In the genomic region with DNA sequence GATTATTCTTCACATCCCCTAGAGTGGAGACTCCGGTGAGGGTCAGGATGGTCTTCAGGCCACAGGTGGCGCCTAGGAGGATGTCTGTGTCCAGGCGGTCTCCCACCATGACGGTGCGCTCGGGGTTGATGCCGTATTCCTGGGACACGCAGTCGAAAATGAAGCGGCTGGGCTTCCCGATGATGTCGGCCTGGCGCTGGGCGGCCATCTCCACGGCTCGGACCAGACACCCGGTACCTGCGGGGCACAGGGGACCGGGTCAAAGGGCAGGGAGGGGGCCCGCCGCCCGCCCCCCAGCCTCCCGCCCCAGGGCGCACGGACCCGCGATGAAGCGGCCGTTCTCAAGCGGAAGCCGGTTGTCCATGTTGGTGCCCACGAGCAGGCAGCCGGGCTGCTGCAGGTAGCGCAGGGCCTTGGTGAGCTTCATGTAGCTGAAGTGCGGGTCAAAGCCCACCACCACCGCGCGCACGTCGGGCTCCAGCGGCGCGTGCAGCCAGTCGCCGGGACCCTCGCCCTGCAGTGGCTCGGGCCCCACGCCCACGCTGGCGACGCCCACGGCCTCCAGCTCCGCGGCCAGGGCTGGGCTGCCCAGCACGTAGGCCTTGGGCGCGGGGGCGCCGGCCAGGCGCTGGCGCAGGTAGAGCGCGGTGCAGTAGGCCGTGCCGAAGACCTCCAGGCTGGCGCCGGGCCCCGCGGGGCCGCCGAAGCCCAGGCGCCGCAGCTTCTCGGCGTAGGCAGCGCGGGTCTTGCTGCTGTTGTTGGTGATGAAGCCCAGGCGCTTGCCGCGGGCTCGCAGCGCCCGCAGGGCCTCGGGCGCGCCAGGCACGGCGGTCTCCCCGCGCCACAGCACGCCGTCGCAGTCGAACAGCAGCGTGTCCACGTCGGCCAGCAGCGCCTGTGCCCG, we compare ENCODE assay signal across 8 cellular contexts. TPM values are rescaled to one million over a fixed set of nuclear protein-coding genes. Genes with fewer than 3 reads are reported as not detected.
DNase-seq lines count a peak whose midpoint lies in the region; ATAC-seq, FAIRE-seq and TF ChIP-seq lines count a peak whose summit lies in the region.

No MANE protein-coding gene starts in this region.

- TF ChIP-seq CTCF in left ventricle myocardium inferior (IDR thresholded peaks at IDR 0.05; ENCODE audit: borderline replicate concordance), result no peak
- no peak for TF ChIP-seq CTCF in HL-60 (IDR thresholded peaks at IDR 0.05; ENCODE audit: insufficient read depth, low read length)
- TF ChIP-seq CTCF in GM12878 (IDR thresholded peaks at IDR 0.05 in 2 of 3, conservative IDR thresholded peaks at IDR 0.05 in 1 of 3; ENCODE audit: control insufficient read depth in 2 of 3, extremely low read depth in 1 of 3, insufficient read depth in 1 of 3, low read depth in 3 of 3, low read length in 3 of 3), result no peak

- peaks cover 52% of the 10 kb centered on the region for H3K4me1 ChIP-seq in left ventricle myocardium inferior
- H3K4me1 ChIP-seq in GM12878 (ENCODE audit: control insufficient read depth, insufficient read depth, low read length), result no peaks in the 10 kb centered on the region
- peaks cover 34% of the 10 kb centered on the region for H3K4me1 ChIP-seq in mesenchymal stem cell (ENCODE audit: control insufficient read depth, insufficient read depth, low read depth, low read length)

- in situ Hi-C loops in GM12878 (cut with MboI), result no loop called here

- H3K14ac ChIP-seq in mesenchymal stem cell (ENCODE audit: low read length in 2 of 2), result peak overlapping the region in 1 of 2 experiments; percentile 94

- peak overlapping the region; percentile 73 to 95 for H3K18ac ChIP-seq in mesenchymal stem cell (ENCODE audit: low read depth in 1 of 2, low read length in 2 of 2)

- no peaks in the 10 kb centered on the region for H3K9me3 ChIP-seq in left ventricle myocardium inferior (replicated peaks)
- no peaks in the 10 kb centered on the region for H3K9me3 ChIP-seq in GM12878 (replicated peaks; ENCODE audit: control insufficient read depth, insufficient read depth, low read length)
- H3K9me3 ChIP-seq in mesenchymal stem cell (ENCODE audit: control insufficient read depth, low read length), result no peaks in the 10 kb centered on the region

- peak overlapping the region; percentile 14 for H4K8ac ChIP-seq in mesenchymal stem cell (ENCODE audit: low read length)

- peaks cover 16% of the 10 kb centered on the region for H3K79me2 ChIP-seq in GM12878 (ENCODE audit: control insufficient read depth, insufficient read depth, low read length)

- no peak for ATAC-seq in left ventricle myocardium superior
- ATAC-seq in GM12878, result no peak

- TF ChIP-seq POLR2A in GM12878 (IDR thresholded peaks at IDR 0.05; ENCODE audit: low read depth, low read length), result peak; percentile 68

- TF ChIP-seq EP300 in GM12878 (IDR thresholded peaks at IDR 0.05; ENCODE audit: borderline replicate concordance in 1 of 2, control insufficient read depth in 1 of 2, low read depth in 2 of 2, low read length in 2 of 2), result no peak

- H3K36me3 ChIP-seq in left ventricle myocardium inferior (peaks cover 7% of the 10 kb centered on the region), GM12878 (ENCODE audit: control insufficient read depth in 2 of 2, insufficient read depth in 2 of 2, low read length in 1 of 2) (peaks cover 3 to 6% of the 10 kb centered on the region in 2 experiments; a peak in 3 of 4 replicates), mesenchymal stem cell (ENCODE audit: control insufficient read depth in 1 of 2, insufficient read depth in 2 of 2, low read depth in 1 of 2, low read length in 2 of 2) (peaks cover 11 to 34% of the 10 kb centered on the region in 2 experiments)

- peak overlapping the region; percentile 50 to 85 for H3K4ac ChIP-seq in mesenchymal stem cell (ENCODE audit: low read depth in 1 of 2, low read length in 2 of 2)

- DNase-seq in left ventricle myocardium inferior (no peak), left ventricle myocardium superior (no peak), HL-60 (ENCODE audit: low read depth in 1 of 2, low spot score in 1 of 2) (peak in 1 of 2 experiments; percentile 65), GM12878 (ENCODE audit: low read depth, low spot score) (no peak), mesenchymal stem cell (no peak), GM19238 (ENCODE audit: insufficient read length, low spot score) (no peak), NCI-H2029 treated with DMSO at 0.1 percent for 48 hours (lab: John Stamatoyannopoulos, UW) (no peak), NCI-H2171 treated with DMSO at 0.1 percent for 48 hours (lab: John Stamatoyannopoulos, UW) (no peak)

- H3K9ac ChIP-seq in GM12878 (ENCODE audit: control insufficient read depth, insufficient read depth, low read length) (peak overlapping the region; percentile 82), mesenchymal stem cell (ENCODE audit: low read length) (peak overlapping the region; percentile 86)

- peaks cover 17% of the 10 kb centered on the region for H3K79me1 ChIP-seq in mesenchymal stem cell (replicated peaks; ENCODE audit: low read length, poor library complexity, severe bottlenecking)

- CTCF ChIA-PET in GM12878 (lab: Yijun Ruan, JAX), result interaction anchor here (1.0 to 1.5 kb wide), 2 partner anchors 9 to 19 kb away, joined by 3 to 6 read pairs; a partner anchor contains a TSS

- H2AK5ac ChIP-seq in mesenchymal stem cell (ENCODE audit: low read length, severe bottlenecking), result no peak overlapping the region

- H3K4me3 ChIP-seq in left ventricle myocardium inferior (peak overlapping the region; percentile 95), HL-60 (replicated peaks; ENCODE audit: insufficient read depth, low read length) (peak overlapping the region; percentile 87), GM12878 (peak overlapping the region; percentile 80), mesenchymal stem cell (ENCODE audit: insufficient read depth in 1 of 2, low read depth in 1 of 2, low read length in 2 of 2) (peak overlapping the region; percentile 81 to 91)

- peak overlapping the region; percentile 54 for H2BK120ac ChIP-seq in mesenchymal stem cell (ENCODE audit: low read depth, low read length)

- H3K27ac ChIP-seq in left ventricle myocardium inferior (replicated peaks), result peak overlapping the region; percentile 93
- peak overlapping the region; percentile 60 for H3K27ac ChIP-seq in HL-60 (replicated peaks)
- peak overlapping the region; percentile 65 for H3K27ac ChIP-seq in GM12878 (ENCODE audit: control insufficient read depth, insufficient read depth)
- no peak overlapping the region for H3K27ac ChIP-seq in mesenchymal stem cell (ENCODE audit: low read length, poor library complexity, severe bottlenecking)

- no peaks in the 10 kb centered on the region for H4K20me1 ChIP-seq in GM12878 (ENCODE audit: control insufficient read depth, insufficient read depth)

- peak overlapping the region; percentile 75 for H2BK15ac ChIP-seq in mesenchymal stem cell (ENCODE audit: low read depth, poor library complexity, severe bottlenecking)

- WGBS in GM12878 (ENCODE audit: insufficient coverage, insufficient replicate concordance, low lambda C conversion rate, missing lambda C conversion rate), result 2% methylated on average over 80 of the region's 99 CpGs
- 1% methylated on average over 71 of the region's 99 CpGs for WGBS in mesenchymal stem cell

- peak overlapping the region in 1 of 2 experiments; percentile 91 for H3K23ac ChIP-seq in mesenchymal stem cell (ENCODE audit: low read length in 2 of 2)

- H4K91ac ChIP-seq in mesenchymal stem cell (ENCODE audit: low read length), result peak overlapping the region; percentile 79

- TF ChIP-seq RAD21 in GM12878 (IDR thresholded peaks at IDR 0.05; ENCODE audit: insufficient read depth, low read depth, low read length), result no peak

- no peak overlapping the region for H2BK5ac ChIP-seq in mesenchymal stem cell (ENCODE audit: low read depth, low read length, poor library complexity, severe bottlenecking)

- FAIRE-seq in GM12878 (lab: Jason Lieb, UNC), result no peak

- H3K27me3 ChIP-seq in left ventricle myocardium inferior (ENCODE audit: low read depth), result no peaks in the 10 kb centered on the region
- no peaks in the 10 kb centered on the region for H3K27me3 ChIP-seq in HL-60 (ENCODE audit: insufficient read depth, poor library complexity, severe bottlenecking)
- no peaks in the 10 kb centered on the region for H3K27me3 ChIP-seq in GM12878 (replicated peaks in 1 of 2; ENCODE audit: control insufficient read depth in 2 of 2, insufficient read depth in 2 of 2, low read length in 1 of 2)
- no peaks in the 10 kb centered on the region for H3K27me3 ChIP-seq in mesenchymal stem cell (ENCODE audit: control insufficient read depth in 1 of 2, insufficient read depth in 1 of 2, low read length in 2 of 2)

- SMC1A ChIA-PET in GM12878 (lab: Charles Lee; ENCODE audit: uncharacterized antibody, unreplicated experiment), result interaction anchor here (0.7 to 1.0 kb wide), 2 partner anchors 9 to 59 kb away, joined by 3 to 4 read pairs; a partner anchor contains a TSS

- BruUV-seq in GM12878 (replicated peaks; lab: Mats Ljungman, UMichigan), result no TSS peak

- H2BK12ac ChIP-seq in mesenchymal stem cell (ENCODE audit: low read length in 2 of 2), result peak overlapping the region in 1 of 2 experiments; percentile 80

- POLR2A ChIA-PET in GM12878 (lab: Charles Lee), result interaction anchor here (0.5 to 1.7 kb wide), 9 partner anchors 8 to 389 kb away, joined by 3 to 11 read pairs (median 5); a partner anchor contains a TSS

- RAD21 ChIA-PET in GM12878 (lab: Charles Lee; ENCODE audit: unreplicated experiment), result interaction anchor here (0.8 to 1.3 kb wide), 5 partner anchors 8 to 216 kb away, joined by 3 to 7 read pairs (median 4); a partner anchor contains a TSS

- intact Hi-C loops in left ventricle myocardium inferior (cut with micrococcal nuclease), result no loop called here
- intact Hi-C loops in left ventricle myocardium superior (cut with micrococcal nuclease), result no loop called here
- intact Hi-C loops in GM12878 (cut with micrococcal nuclease; ENCODE audit: unreplicated experiment), result no loop called here

- H3K4me2 ChIP-seq in GM12878 (ENCODE audit: control insufficient read depth, insufficient read depth), result peak overlapping the region; percentile 75; the same call in 1 of the 2 replicates
- H3K4me2 ChIP-seq in mesenchymal stem cell (ENCODE audit: low read length, poor library complexity, severe bottlenecking), result peak overlapping the region; percentile 95

- peak overlapping the region; percentile 76 for H2AFZ ChIP-seq in GM12878 (ENCODE audit: control insufficient read depth, low read depth, low read length)
- peak overlapping the region; percentile 39 for H2AFZ ChIP-seq in mesenchymal stem cell (ENCODE audit: low read depth, low read length)

RNA-seq across cellular contexts. Expression of a gene that starts 0.6 kb away (rescaled TPM):
- total RNA-seq in left ventricle myocardium inferior, result 34.1 TPM
- total RNA-seq in left ventricle myocardium superior, result 42.4 TPM
- total RNA-seq in GM12878 (2013; cell fraction: nucleolus; rRNA removed), result 13.3 and 13.5 TPM in 2 replicates
- total RNA-seq in GM12878 (2014; rRNA removed), result 22.4 and 25.4 TPM in 2 replicates
- total RNA-seq in GM12878 (2014; rRNA removed; fragmentation: Illumina TruSeq; extraction: Trizol), result 9.4 and 10.8 TPM in 2 replicates
- total RNA-seq in GM12878 (2021), result 25.7 and 26.1 TPM in 2 replicates
- 2.5 TPM for polyA plus RNA-seq in GM12878 (2011; ENCODE audit: low read depth)
- 4.1 and 6.4 TPM in 2 replicates for polyA plus RNA-seq in GM12878 (2011; rRNA removed)
- polyA plus RNA-seq in GM12878 (2011; cell fraction: cytosol; rRNA removed), result 7.4 and 14.2 TPM in 2 replicates
- 26.4 and 33.0 TPM in 2 replicates for polyA plus RNA-seq in GM12878 (2011; cell fraction: nucleus; rRNA removed)
- polyA plus RNA-seq in GM12878 (2012), result 7.3 and 9.3 TPM in 2 replicates
- 2.2 and 5.6 TPM in 2 replicates for polyA plus RNA-seq in GM12878 (2014; fragmentation: Illumina TruSeq; extraction: Trizol)
- polyA plus RNA-seq in GM12878 (2014; fragmentation: Nextera tagmentation; extraction: Ambion mirVana), result 1 to 10 TPM in 1 of 2 experiments, under 1 TPM in 1; 0.42 to 5.0 TPM
- polyA plus RNA-seq in GM12878 (2014; rRNA removed), result 28.0 and 34.9 TPM in 2 replicates
- polyA plus RNA-seq in GM12878 (2016; fragmentation: Nextera tagmentation; extraction: Ambion mirVana), result 10 to 100 TPM; 13.4 to 25.4 TPM
- polyA minus RNA-seq in GM12878 (2011; rRNA and poly(A)+ RNA removed), result 3.1 and 5.9 TPM in 2 replicates
- polyA minus RNA-seq in GM12878 (2011; cell fraction: cytosol; rRNA and poly(A)+ RNA removed), result 4.1 and 5.5 TPM in 2 replicates
- polyA minus RNA-seq in GM12878 (2011; cell fraction: nucleus; rRNA and poly(A)+ RNA removed), result 9.1 and 16.8 TPM in 2 replicates
- polyA plus RNA-seq in mesenchymal stem cell (2013, experiment 1 of 2), result 22.1 TPM
- 22.2 TPM for polyA plus RNA-seq in mesenchymal stem cell (2013, experiment 2 of 2)

RNA-seq across cellular contexts. Expression of a gene that starts 3.4 kb away (rescaled TPM):
- total RNA-seq in left ventricle myocardium inferior, result 10.9 TPM
- total RNA-seq in left ventricle myocardium superior, result 10.0 TPM
- 4.3 and 6.3 TPM in 2 replicates for total RNA-seq in GM12878 (2013; cell fraction: nucleolus; rRNA removed)
- total RNA-seq in GM12878 (2014; rRNA removed), result 9.1 and 9.6 TPM in 2 replicates
- total RNA-seq in GM12878 (2014; rRNA removed; fragmentation: Illumina TruSeq; extraction: Trizol), result 1.5 and 2.7 TPM in 2 replicates
- 5.3 and 5.8 TPM in 2 replicates for total RNA-seq in GM12878 (2021)
- polyA plus RNA-seq in GM12878 (2011; ENCODE audit: low read depth), result 0.43 TPM
- polyA plus RNA-seq in GM12878 (2011; rRNA removed), result 0.66 and 1.5 TPM in 2 replicates
- 1.2 and 9.8 TPM in 2 replicates for polyA plus RNA-seq in GM12878 (2011; cell fraction: cytosol; rRNA removed)
- 34.9 and 41.5 TPM in 2 replicates for polyA plus RNA-seq in GM12878 (2011; cell fraction: nucleus; rRNA removed)
- 4.2 and 7.4 TPM in 2 replicates for polyA plus RNA-seq in GM12878 (2012)
- polyA plus RNA-seq in GM12878 (2014; fragmentation: Illumina TruSeq; extraction: Trizol), result 1.5 TPM in 1 of 2 replicates, not detected in the other
- polyA plus RNA-seq in GM12878 (2014; fragmentation: Nextera tagmentation; extraction: Ambion mirVana), result under 1 TPM in 1 of 2 experiments, not detected in 1; 0.58 TPM
- 7.5 and 11.6 TPM in 2 replicates for polyA plus RNA-seq in GM12878 (2014; rRNA removed)
- polyA plus RNA-seq in GM12878 (2016; fragmentation: Nextera tagmentation; extraction: Ambion mirVana), result 1 to 10 TPM in 1 of 2 experiments, under 1 TPM in 1; 0.84 to 1.1 TPM
- polyA minus RNA-seq in GM12878 (2011; rRNA and poly(A)+ RNA removed), result 0.44 and 1.7 TPM in 2 replicates
- 2.4 and 4.0 TPM in 2 replicates for polyA minus RNA-seq in GM12878 (2011; cell fraction: cytosol; rRNA and poly(A)+ RNA removed)
- 5.4 and 10.9 TPM in 2 replicates for polyA minus RNA-seq in GM12878 (2011; cell fraction: nucleus; rRNA and poly(A)+ RNA removed)
- 1.4 TPM for polyA plus RNA-seq in mesenchymal stem cell (2013, experiment 1 of 2)
- 2.1 TPM for polyA plus RNA-seq in mesenchymal stem cell (2013, experiment 2 of 2)

RNA-seq across cellular contexts. Expression of a gene that starts 8.8 kb away (rescaled TPM):
- total RNA-seq in left ventricle myocardium inferior (27.3 TPM), left ventricle myocardium superior (29.9 TPM), GM12878 (2014; rRNA removed) (72.0 and 80.9 TPM in 2 replicates), GM12878 (2014; rRNA removed; fragmentation: Illumina TruSeq; extraction: Trizol) (9.8 and 11.0 TPM in 2 replicates), GM12878 (2021) (73.7 and 75.4 TPM in 2 replicates)
- total RNA-seq in GM12878 (2013; cell fraction: nucleolus; rRNA removed), result 15.8 and 21.1 TPM in 2 replicates
- 18.7 TPM for polyA plus RNA-seq in GM12878 (2011; ENCODE audit: low read depth)
- polyA plus RNA-seq in GM12878 (2011; rRNA removed) (22.4 and 53.0 TPM in 2 replicates), GM12878 (2014; fragmentation: Illumina TruSeq; extraction: Trizol) (5.7 and 29.1 TPM in 2 replicates), GM12878 (2014; fragmentation: Nextera tagmentation; extraction: Ambion mirVana) (1 to 10 TPM; 1.0 to 6.3 TPM), GM12878 (2014; rRNA removed) (114 and 124 TPM in 2 replicates), GM12878 (2016; fragmentation: Nextera tagmentation; extraction: Ambion mirVana) (100 to 1,000 TPM; 111 to 114 TPM)
- 86.9 and 147 TPM in 2 replicates for polyA plus RNA-seq in GM12878 (2011; cell fraction: cytosol; rRNA removed)
- 223 and 241 TPM in 2 replicates for polyA plus RNA-seq in GM12878 (2011; cell fraction: nucleus; rRNA removed)
- polyA plus RNA-seq in GM12878 (2012), result 50.5 and 56.3 TPM in 2 replicates
- 38.3 and 68.1 TPM in 2 replicates for polyA minus RNA-seq in GM12878 (2011; rRNA and poly(A)+ RNA removed)
- 23.7 and 33.5 TPM in 2 replicates for polyA minus RNA-seq in GM12878 (2011; cell fraction: cytosol; rRNA and poly(A)+ RNA removed)
- 71.9 and 106 TPM in 2 replicates for polyA minus RNA-seq in GM12878 (2011; cell fraction: nucleus; rRNA and poly(A)+ RNA removed)
- polyA plus RNA-seq in mesenchymal stem cell (2013, experiment 1 of 2), result 45.9 TPM
- polyA plus RNA-seq in mesenchymal stem cell (2013, experiment 2 of 2), result 45.0 TPM

RNA-seq across cellular contexts. Expression of a gene that starts 9.3 kb away (rescaled TPM):
- total RNA-seq in left ventricle myocardium inferior (13.5 TPM), left ventricle myocardium superior (14.2 TPM), GM12878 (2014; rRNA removed) (26.0 and 36.5 TPM in 2 replicates), GM12878 (2014; rRNA removed; fragmentation: Illumina TruSeq; extraction: Trizol) (6.0 and 6.9 TPM in 2 replicates), GM12878 (2021) (27.8 and 33.2 TPM in 2 replicates)
- 52.9 and 53.6 TPM in 2 replicates for total RNA-seq in GM12878 (2013; cell fraction: nucleolus; rRNA removed)
- 3.8 TPM for polyA plus RNA-seq in GM12878 (2011; ENCODE audit: low read depth)
- polyA plus RNA-seq in GM12878 (2011; rRNA removed) (3.1 and 10.8 TPM in 2 replicates), GM12878 (2014; fragmentation: Illumina TruSeq; extraction: Trizol) (0.32 and 2.3 TPM in 2 replicates), GM12878 (2014; fragmentation: Nextera tagmentation; extraction: Ambion mirVana) (1 to 10 TPM in 1 of 2 experiments, under 1 TPM in 1; 0.23 to 2.1 TPM), GM12878 (2014; rRNA removed) (26.7 and 34.0 TPM in 2 replicates), GM12878 (2016; fragmentation: Nextera tagmentation; extraction: Ambion mirVana) (10 to 100 TPM; 18.2 to 25.6 TPM)
- polyA plus RNA-seq in GM12878 (2011; cell fraction: cytosol; rRNA removed), result 11.5 and 28.4 TPM in 2 replicates
- 140 and 186 TPM in 2 replicates for polyA plus RNA-seq in GM12878 (2011; cell fraction: nucleus; rRNA removed)
- 14.9 and 18.6 TPM in 2 replicates for polyA plus RNA-seq in GM12878 (2012)
- polyA minus RNA-seq in GM12878 (2011; rRNA and poly(A)+ RNA removed), result 6.8 and 16.1 TPM in 2 replicates
- polyA minus RNA-seq in GM12878 (2011; cell fraction: cytosol; rRNA and poly(A)+ RNA removed), result 7.1 and 8.9 TPM in 2 replicates
- 28.9 and 32.5 TPM in 2 replicates for polyA minus RNA-seq in GM12878 (2011; cell fraction: nucleus; rRNA and poly(A)+ RNA removed)
- 9.4 TPM for polyA plus RNA-seq in mesenchymal stem cell (2013, experiment 1 of 2)
- polyA plus RNA-seq in mesenchymal stem cell (2013, experiment 2 of 2), result 9.8 TPM

RNA-seq across cellular contexts. Expression of a gene that starts 17.7 kb away (rescaled TPM):
- total RNA-seq in left ventricle myocardium inferior (4.0 TPM), left ventricle myocardium superior (9.2 TPM), GM12878 (2014; rRNA removed) (0.05 and 0.11 TPM in 2 replicates), GM12878 (2014; rRNA removed; fragmentation: Illumina TruSeq; extraction: Trizol) (not detected in 2 replicates), GM12878 (2021) (0.33 and 0.53 TPM in 2 replicates)
- total RNA-seq in GM12878 (2013; cell fraction: nucleolus; rRNA removed), result 1.4 and 1.8 TPM in 2 replicates
- 0.09 TPM for polyA plus RNA-seq in GM12878 (2011; ENCODE audit: low read depth)
- polyA plus RNA-seq in GM12878 (2011; rRNA removed) (0.03 TPM in 2 replicates), GM12878 (2014; fragmentation: Illumina TruSeq; extraction: Trizol) (not detected in 2 replicates), GM12878 (2014; fragmentation: Nextera tagmentation; extraction: Ambion mirVana) (under 1 TPM in 1 of 2 experiments, not detected in 1; 0.08 TPM), GM12878 (2014; rRNA removed) (0.15 and 0.32 TPM in 2 replicates), GM12878 (2016; fragmentation: Nextera tagmentation; extraction: Ambion mirVana) (not detected)
- 0.04 and 0.05 TPM in 2 replicates for polyA plus RNA-seq in GM12878 (2011; cell fraction: cytosol; rRNA removed)
- polyA plus RNA-seq in GM12878 (2011; cell fraction: nucleus; rRNA removed), result 0.91 and 1.1 TPM in 2 replicates
- 0.37 and 0.49 TPM in 2 replicates for polyA plus RNA-seq in GM12878 (2012)
- not detected in 2 replicates for polyA minus RNA-seq in GM12878 (2011; rRNA and poly(A)+ RNA removed)
- not detected in 2 replicates for polyA minus RNA-seq in GM12878 (2011; cell fraction: cytosol; rRNA and poly(A)+ RNA removed)
- polyA minus RNA-seq in GM12878 (2011; cell fraction: nucleus; rRNA and poly(A)+ RNA removed), result not detected in 2 replicates
- polyA plus RNA-seq in mesenchymal stem cell (2013, experiment 1 of 2), result 0.12 TPM
- 0.08 TPM for polyA plus RNA-seq in mesenchymal stem cell (2013, experiment 2 of 2)
